Comparison of ENCODE assay signal across 12 cellular contexts in genomic region chr1:32151319-32151787, GRCh38. TPM values are rescaled to one million over a fixed set of nuclear protein-coding genes. Genes with fewer than 3 reads are reported as not detected.
DNase-seq lines count a peak whose midpoint lies in the region; ATAC-seq and TF ChIP-seq lines count a peak whose summit lies in the region.
"Had no signal": no experiment of that assay in that cellular context is flagged by ENCODE, and none has a peak within 500 bp of the region (broad histone marks: within the 10 kb centered on the region; RNA-seq: fewer than 3 reads in every experiment).

No MANE protein-coding gene starts in this region.

- no peak for TF ChIP-seq CTCF in AG09319 (IDR thresholded peaks at IDR 0.05; ENCODE audit: low read depth, low read length)
- TF ChIP-seq CTCF in astrocyte of the cerebellum (IDR thresholded peaks at IDR 0.05; ENCODE audit: low read depth, low read length, missing control alignments): no peak

- peaks cover 35% of the 10 kb centered on the region for H3K36me3 ChIP-seq in MG63

- DNase-seq in AG09319 (ENCODE audit: extremely low read depth, low read depth) (peak; percentile 0), MG63 (peak; percentile 55), astrocyte of the cerebellum (ENCODE audit: low read depth) (peak; percentile 45), left kidney (ENCODE audit: low read depth, low spot score) (peak; percentile 33)
- no peak for DNase-seq in activated CD4-positive, alpha-beta T cell treated with anti-CD3 and anti-CD28 coated beads, Interleukin-2, amount 50 U/mL, for 1 hour
- DNase-seq in central memory CD4-positive, alpha-beta T cell: no peak
- DNase-seq: activated CD4-positive, alpha-beta T cell treated with anti-CD3 and anti-CD28 coated beads, Interleukin-2, amount 50 U/mL, for 48 hours; KBM-7; OCI-M1 had no signal

- no peaks in the 10 kb centered on the region for H3K27me3 ChIP-seq in MG63

- H3K9me3 ChIP-seq in MG63: peaks cover 9% of the 10 kb centered on the region

- H3K4me3 ChIP-seq in MG63 (no peak overlapping the region), astrocyte of the cerebellum (ENCODE audit: low read depth, low read length) (no peak overlapping the region)

- in situ Hi-C loops in astrocyte of the cerebellum (cut with HindIII; ENCODE audit: low sequenced_read_pairs): no loop called here

- ATAC-seq in HG03439 (IDR thresholded peaks at IDR 0.05; ENCODE audit: unreplicated experiment) (no peak), GM19035 (IDR thresholded peaks at IDR 0.05; ENCODE audit: unreplicated experiment) (no peak)
- ATAC-seq: left lobe of liver had no signal

RNA-seq across cellular contexts. Expression of gene TXLNA, which starts 28.1 kb away (rescaled TPM):
- 78.6 and 87.6 TPM in 2 replicates for total RNA-seq in MG63 (2014; rRNA removed; shearing (Covaris generic); ENCODE audit: low replicate concordance)

RNA-seq across cellular contexts. Expression of gene KPNA6, which starts 43.5 kb away (rescaled TPM):
- 38.6 and 43.0 TPM in 2 replicates for total RNA-seq in MG63 (2014; rRNA removed; shearing (Covaris generic); ENCODE audit: low replicate concordance)

RNA-seq across cellular contexts. Expression of gene CCDC28B, which starts 49.0 kb away (rescaled TPM):
- 1.5 TPM in 1 of 2 replicates, not detected in the other for total RNA-seq in MG63 (2014; rRNA removed; shearing (Covaris generic); ENCODE audit: low replicate concordance)

RNA-seq across cellular contexts. Expression of gene IQCC, which starts 54.1 kb away (rescaled TPM):
- 1.4 and 3.8 TPM in 2 replicates for total RNA-seq in MG63 (2014; rRNA removed; shearing (Covaris generic); ENCODE audit: low replicate concordance)

RNA-seq across cellular contexts. Expression of gene DCDC2B, which starts 57.5 kb away (rescaled TPM):
- total RNA-seq in MG63 (2014; rRNA removed; shearing (Covaris generic); ENCODE audit: low replicate concordance): not detected in 2 replicates
- total RNA-seq: left lobe of liver had no signal

Comparison
In these comparisons a context has a peak if more than half of its experiments do, and no peak if none do; other contexts are left out.
1. DNase-seq: peak in AG09319 (single experiment), MG63 (single experiment), astrocyte of the cerebellum (single experiment) and left kidney (single experiment); none in activated CD4-positive, alpha-beta T cell treated with anti-CD3 and anti-CD28 coated beads, Interleukin-2, amount 50 U/mL, for 1 hour (single experiment) and central memory CD4-positive, alpha-beta T cell (single experiment).